1 cellular context compared by ENCODE assay signal in genomic region chr5:82339744-82340143, GRCh38.
TF ChIP-seq lines count a peak whose summit lies in the region.

No MANE protein-coding gene starts in this region.

TF ChIP-seq in K562, 482 proteins besides CTCF, POLR2A, EP300 and RAD21 (continued from another document):
- no peak for TF ChIP-seq ARID3B (CRISPR knock-in tag; IDR thresholded peaks at IDR 0.05; ENCODE audit: borderline replicate concordance)
- no peak for TF ChIP-seq L3MBTL2 (IDR thresholded peaks at IDR 0.05)
- no peak for TF ChIP-seq ZBTB7A (IDR thresholded peaks at IDR 0.05; ENCODE audit: borderline replicate concordance, control insufficient read depth, low read depth, low read length)
- TF ChIP-seq POLR2AphosphoS2 (IDR thresholded peaks at IDR 0.05; ENCODE audit: low read length), result no peak
- no peak for TF ChIP-seq ZNF436 (CRISPR knock-in tag; IDR thresholded peaks at IDR 0.05)
- TF ChIP-seq REST (CRISPR knock-in tag; IDR thresholded peaks at IDR 0.05; ENCODE audit: low read depth), result no peak
- TF ChIP-seq MBD1 (CRISPR knock-in tag; IDR thresholded peaks at IDR 0.05), result no peak
- TF ChIP-seq PTBP1 (IDR thresholded peaks at IDR 0.05; ENCODE audit: low read depth, low read length), result no peak
- TF ChIP-seq ZNF184 (CRISPR knock-in tag; IDR thresholded peaks at IDR 0.05), result no peak
- TF ChIP-seq ETV1 (tag; conservative IDR thresholded peaks at IDR 0.05; ENCODE audit: low read depth), result no peak
